2 cellular contexts compared by ENCODE assay signal in genomic region chr12:69240625-69240984, GRCh38.
TF ChIP-seq lines count a peak whose summit lies in the region.

No MANE protein-coding gene starts in this region.

TF ChIP-seq in GM23338, 12 proteins besides CTCF, POLR2A, EP300 and RAD21:
- TF ChIP-seq STAT1 (IDR thresholded peaks at IDR 0.05; ENCODE audit: unreplicated experiment) (no peak), CREB1 (CRISPR knock-in tag; IDR thresholded peaks at IDR 0.05; ENCODE audit: low read depth) (no peak), JUNB (IDR thresholded peaks at IDR 0.05; ENCODE audit: unreplicated experiment) (no peak), POLR2AphosphoS5 (IDR thresholded peaks at IDR 0.05; ENCODE audit: low read depth) (no peak), EZH2phosphoT487 (IDR thresholded peaks at IDR 0.05; ENCODE audit: unreplicated experiment) (no peak), ZNF114 (CRISPR knock-in tag; IDR thresholded peaks at IDR 0.05) (no peak), EZH2 (IDR thresholded peaks at IDR 0.05; ENCODE audit: low read depth, unreplicated experiment) (no peak), ZNF462 (CRISPR knock-in tag; IDR thresholded peaks at IDR 0.05) (no peak), ZNF331 (CRISPR knock-in tag; IDR thresholded peaks at IDR 0.05; ENCODE audit: low read depth) (no peak), REST (IDR thresholded peaks at IDR 0.05; ENCODE audit: unreplicated experiment) (no peak), NANOG (IDR thresholded peaks at IDR 0.05; ENCODE audit: borderline replicate concordance) (no peak), ETS1 (IDR thresholded peaks at IDR 0.05) (no peak)

TF ChIP-seq in H1, 55 proteins besides CTCF, POLR2A, EP300 and RAD21:
- TF ChIP-seq NRF1 (IDR thresholded peaks at IDR 0.05; ENCODE audit: low read depth, low read length) (no peak), CEBPB (IDR thresholded peaks at IDR 0.05; ENCODE audit: low read depth, low read length) (no peak), EZH2 (IDR thresholded peaks at IDR 0.05; ENCODE audit: low read depth, low read length, severe bottlenecking) (no peak), CHD7 (IDR thresholded peaks at IDR 0.05; ENCODE audit: insufficient replicate concordance, low read length) (no peak), CHD1 (IDR thresholded peaks at IDR 0.05; ENCODE audit: low read depth, low read length) (no peak), RFX5 (IDR thresholded peaks at IDR 0.05; ENCODE audit: borderline replicate concordance, low read depth, low read length) (no peak)
